ENCODE assay signal across 20 cellular contexts in genomic region chr1:27447399-27447798, GRCh38. TPM values are rescaled to one million over a fixed set of nuclear protein-coding genes. Genes with fewer than 3 reads are reported as not detected.
"Had no signal": no experiment of that assay in that cellular context is flagged by ENCODE, and none has a peak within 500 bp of the region (broad histone marks: within the 10 kb centered on the region; RNA-seq: fewer than 3 reads in every experiment).

No MANE protein-coding gene starts in this region.

- H3K36me3 ChIP-seq: colonic mucosa, uterus had no signal

- H3K4me3 ChIP-seq: colonic mucosa, esophagus muscularis mucosa, gastroesophageal sphincter, right atrium auricular region, tibial nerve, uterus had no signal

- H3K4me1 ChIP-seq: colonic mucosa, uterus had no signal

- H3K27me3 ChIP-seq: colonic mucosa, esophagus muscularis mucosa, gastroesophageal sphincter, right atrium auricular region, tibial nerve, uterus had no signal

- H3K9me3 ChIP-seq: colonic mucosa, esophagus muscularis mucosa, gastroesophageal sphincter, right atrium auricular region, tibial nerve, uterus had no signal

- ATAC-seq: gastroesophageal sphincter had no signal

- H3K27ac ChIP-seq: colonic mucosa, uterus had no signal

- DNase-seq: activated CD4-positive, alpha-beta T cell treated with anti-CD3 and anti-CD28 coated beads for 1 hour; activated CD8-positive, alpha-beta memory T cell treated with anti-CD3 and anti-CD28 coated beads for 24 hours; activated CD8-positive, alpha-beta memory T cell treated with anti-CD3 and anti-CD28 coated beads, Interleukin-2, amount 50 U/mL, for 48 hours; activated gamma-delta T cell treated with Interleukin-2 at 50 U/mL for 16 hours; activated naive CD8-positive, alpha-beta T cell treated with anti-CD3 and anti-CD28 coated beads, Interleukin-2, amount 10 ng/mL, durations not matched to agents 7 days and 5 days; colonic mucosa; immature natural killer cell; kidney glomerular epithelial cell; nephron progenitor cell; stimulated activated CD4-positive, alpha-beta T cell treated with anti-CD3 and anti-CD28 coated beads, Interleukin-2, amount 100 ng/mL, for 24 hours; stimulated activated naive CD4-positive, alpha-beta T cell treated with Interleukin-2 at 50 U/mL for 16 hours; uterus had no signal

- H3K9me3 Mint-ChIP-seq: activated naive CD8-positive, alpha-beta T cell treated with anti-CD3 and anti-CD28 coated beads, Interleukin-2, amount 10 ng/mL, durations not matched to agents 7 days and 5 days; brain; central memory CD8-positive, alpha-beta T cell; immature natural killer cell; nephron progenitor cell; T-helper 1 cell treated with Interleukin-12 subunit alpha and Interleukin-12 subunit beta and Interleukin-4 antibody, amounts not matched to agents 30 μg/mL and 1 μg/mL, for 36 hours had no signal

- H3K27ac Mint-ChIP-seq: activated naive CD8-positive, alpha-beta T cell treated with anti-CD3 and anti-CD28 coated beads, Interleukin-2, amount 10 ng/mL, durations not matched to agents 7 days and 5 days; brain; progenitor cell of endocrine pancreas; T-helper 1 cell treated with Interleukin-12 subunit alpha and Interleukin-12 subunit beta and Interleukin-4 antibody, amounts not matched to agents 30 μg/mL and 1 μg/mL, for 36 hours had no signal

- H3K27me3 Mint-ChIP-seq: activated naive CD8-positive, alpha-beta T cell treated with anti-CD3 and anti-CD28 coated beads, Interleukin-2, amount 10 ng/mL, durations not matched to agents 7 days and 5 days; brain; central memory CD8-positive, alpha-beta T cell; progenitor cell of endocrine pancreas had no signal

- H3K4me3 Mint-ChIP-seq: activated naive CD8-positive, alpha-beta T cell treated with anti-CD3 and anti-CD28 coated beads, Interleukin-2, amount 10 ng/mL, durations not matched to agents 7 days and 5 days; brain; central memory CD8-positive, alpha-beta T cell; immature natural killer cell; nephron progenitor cell; T-helper 1 cell treated with Interleukin-12 subunit alpha and Interleukin-12 subunit beta and Interleukin-4 antibody, amounts not matched to agents 30 μg/mL and 1 μg/mL, for 36 hours had no signal

RNA-seq across cellular contexts. Expression of gene GPR3, which starts 55.0 kb away (rescaled TPM):
- total RNA-seq: tibial nerve had no signal
- polyA plus RNA-seq: immature natural killer cell had no signal
